In genomic region chr3:179449621-179450020, GRCh38 we compare ENCODE assay signal across 11 cellular contexts. TPM values are rescaled to one million over a fixed set of nuclear protein-coding genes. Genes with fewer than 3 reads are reported as not detected.
DNase-seq lines count a peak whose midpoint lies in the region.
"Had no signal": no experiment of that assay in that cellular context is flagged by ENCODE, and none has a peak within 500 bp of the region (broad histone marks: within the 10 kb centered on the region; RNA-seq: fewer than 3 reads in every experiment).

No MANE protein-coding gene starts in this region.

- H3K27ac ChIP-seq in stomach smooth muscle (ENCODE audit: low read length) = peak overlapping the region; percentile 59

- no peaks in the 10 kb centered on the region for H3K9me3 ChIP-seq in stomach smooth muscle (ENCODE audit: control insufficient read depth in 2 of 2, low read length in 2 of 2)

- H3K9ac ChIP-seq in stomach smooth muscle (ENCODE audit: low read length in 2 of 2) = peak overlapping the region in 1 of 2 donors; percentile 85

- H3K36me3 Mint-ChIP-seq in T-helper 1 cell treated with Interleukin-12 subunit alpha and Interleukin-12 subunit beta and Interleukin-4 antibody, amounts not matched to agents 30 μg/mL and 1 μg/mL, for 36 hours (ENCODE audit: low read depth) = peaks cover 5% of the 10 kb centered on the region
- no peaks in the 10 kb centered on the region for H3K36me3 Mint-ChIP-seq in activated naive CD8-positive, alpha-beta T cell
- H3K36me3 Mint-ChIP-seq in immature natural killer cell = no peaks in the 10 kb centered on the region

- H3K27me3 ChIP-seq in stomach smooth muscle (ENCODE audit: control insufficient read depth in 1 of 2, insufficient read depth in 2 of 2, low read length in 2 of 2) = no peaks in the 10 kb centered on the region

- peaks cover 15% of the 10 kb centered on the region for H3K4me1 ChIP-seq in stomach smooth muscle (ENCODE audit: control insufficient read depth, insufficient read depth, low read length)

- peaks cover 64% of the 10 kb centered on the region for H3K27me3 Mint-ChIP-seq in T-helper 1 cell treated with Interleukin-12 subunit alpha and Interleukin-12 subunit beta and Interleukin-4 antibody, amounts not matched to agents 30 μg/mL and 1 μg/mL, for 36 hours (ENCODE audit: low read depth)
- H3K27me3 Mint-ChIP-seq in activated naive CD8-positive, alpha-beta T cell = peaks cover 58% of the 10 kb centered on the region
- H3K27me3 Mint-ChIP-seq in immature natural killer cell (ENCODE audit: low read depth in 3 of 3) = peaks cover 10 to 20% (median 19%) of the 10 kb centered on the region in 3 donors

- DNase-seq in T-helper 1 cell = no peak
- DNase-seq in immature natural killer cell = no peak
- DNase-seq in central memory CD4-positive, alpha-beta T cell = no peak
- DNase-seq in putamen (ENCODE audit: low spot score) = no peak
- DNase-seq in posterior cingulate gyrus = no peak
- DNase-seq: 8988T; activated CD8-positive, alpha-beta memory T cell treated with anti-CD3 and anti-CD28 coated beads, Interleukin-2, amount 50 U/mL, for 4 hours; NCI-H526 treated with DMSO at 0.1 percent for 48 hours had no signal

- no peaks in the 10 kb centered on the region for H3K9me3 Mint-ChIP-seq in T-helper 1 cell treated with Interleukin-12 subunit alpha and Interleukin-12 subunit beta and Interleukin-4 antibody, amounts not matched to agents 30 μg/mL and 1 μg/mL, for 36 hours
- H3K9me3 Mint-ChIP-seq in activated naive CD8-positive, alpha-beta T cell (ENCODE audit: low read depth) = no peaks in the 10 kb centered on the region
- no peaks in the 10 kb centered on the region for H3K9me3 Mint-ChIP-seq in immature natural killer cell

- H3K27ac Mint-ChIP-seq in T-helper 1 cell treated with Interleukin-12 subunit alpha and Interleukin-12 subunit beta and Interleukin-4 antibody, amounts not matched to agents 30 μg/mL and 1 μg/mL, for 36 hours = no peak overlapping the region
- no peak overlapping the region for H3K27ac Mint-ChIP-seq in activated naive CD8-positive, alpha-beta T cell
- no peak overlapping the region for H3K27ac Mint-ChIP-seq in immature natural killer cell

- intact Hi-C loops in posterior cingulate gyrus (cut with DNase I) = no loop called here

- H3K36me3 ChIP-seq in stomach smooth muscle (ENCODE audit: control insufficient read depth in 2 of 2, insufficient read depth in 2 of 2, low read length in 2 of 2) = peaks cover 0 to 2% of the 10 kb centered on the region in 2 donors

- H3K4me3 ChIP-seq in stomach smooth muscle (ENCODE audit: low read length in 2 of 2) = peak overlapping the region; percentile 77 to 82

- peak overlapping the region; percentile 91 for H3K4me3 Mint-ChIP-seq in T-helper 1 cell treated with Interleukin-12 subunit alpha and Interleukin-12 subunit beta and Interleukin-4 antibody, amounts not matched to agents 30 μg/mL and 1 μg/mL, for 36 hours
- peak overlapping the region; percentile 13 for H3K4me3 Mint-ChIP-seq in activated naive CD8-positive, alpha-beta T cell
- H3K4me3 Mint-ChIP-seq in immature natural killer cell = peak overlapping the region in 4 of 5 donors; percentile 13 to 88 (median 51)

- peaks cover 32% of the 10 kb centered on the region for H3K4me1 Mint-ChIP-seq in T-helper 1 cell treated with Interleukin-12 subunit alpha and Interleukin-12 subunit beta and Interleukin-4 antibody, amounts not matched to agents 30 μg/mL and 1 μg/mL, for 36 hours (ENCODE audit: low read depth)
- H3K4me1 Mint-ChIP-seq in activated naive CD8-positive, alpha-beta T cell (ENCODE audit: low read depth) = peaks cover 22% of the 10 kb centered on the region
- peaks cover 22 to 27% of the 10 kb centered on the region in 2 donors for H3K4me1 Mint-ChIP-seq in immature natural killer cell

RNA-seq across cellular contexts. Expression of gene GNB4, which starts 1.6 kb away (rescaled TPM):
- 10 to 100 TPM in 1 of 3 donors, 1 to 10 TPM in 2; 2.2 to 12.3 (median 3.0) TPM for polyA plus RNA-seq in immature natural killer cell

Comparison
In these comparisons a context has a peak if more than half of its experiments do, and no peak if none do; other contexts are left out.
1. H3K4me3 Mint-ChIP-seq: peak in every context shown above with its lines; median percentile 91 in T-helper 1 cell treated with Interleukin-12 subunit alpha and Interleukin-12 subunit beta and Interleukin-4 antibody, amounts not matched to agents 30 μg/mL and 1 μg/mL, for 36 hours; 51 in immature natural killer cell; 13 in activated naive CD8-positive, alpha-beta T cell.